In the genomic region with DNA sequence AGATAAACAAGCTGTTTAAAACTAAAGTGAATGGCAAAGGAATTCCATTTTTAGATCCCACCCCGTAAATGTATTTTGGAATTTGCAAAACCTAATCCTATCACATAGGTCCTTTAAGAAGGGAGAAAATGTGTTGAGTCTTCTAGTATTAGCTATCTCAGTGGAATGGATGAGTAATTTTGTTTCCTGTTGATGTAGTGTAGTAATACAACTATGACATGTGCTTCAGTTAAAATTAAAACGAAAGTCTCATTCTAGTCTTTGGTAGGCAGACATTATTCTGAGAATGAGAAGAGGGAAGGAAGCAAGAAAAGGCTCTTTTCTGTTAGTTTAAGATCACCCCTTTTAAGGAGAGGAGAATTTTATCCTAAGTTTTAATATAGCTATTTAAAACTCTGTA, we compare ENCODE assay signal across 8 cellular contexts.
A peak's percentile ranks its signal among the peaks of the same experiment; 100 is the strongest.
DNase-seq lines count a peak whose midpoint lies in the region; ATAC-seq, FAIRE-seq and TF ChIP-seq lines count a peak whose summit lies in the region.

No MANE protein-coding gene starts in this region.

- DNase-seq in CD4-positive, CD25-positive, alpha-beta regulatory T cell, result peak in 2 of 3 donors; percentile 36 to 77
- peak; percentile 83 for DNase-seq in astrocyte (ENCODE audit: low read depth)
- DNase-seq in neural progenitor cell (ENCODE audit: low spot score), result no peak
- DNase-seq in NCI-H2107 (lab: John Stamatoyannopoulos, UW), result no peak
- DNase-seq in H9, result no peak
- DNase-seq in NCI-H2171 treated with DMSO at 0.1 percent for 48 hours (lab: John Stamatoyannopoulos, UW), result no peak

- H3K18ac ChIP-seq in H9 (ENCODE audit: insufficient read length, low read depth, low read length), result no peak overlapping the region

- peak overlapping the region; percentile 45 for H3K27ac ChIP-seq in CD4-positive, CD25-positive, alpha-beta regulatory T cell (ENCODE audit: insufficient read depth, low read length, poor library complexity, severe bottlenecking)
- H3K27ac ChIP-seq in astrocyte (ENCODE audit: low read depth, low read length) (peak overlapping the region; percentile 80), neural progenitor cell (no peak overlapping the region), H9 (ENCODE audit: insufficient read length, low read depth, low read length) (no peak overlapping the region)

- H3K9ac ChIP-seq in astrocyte (ENCODE audit: low read length) (peak overlapping the region; percentile 56), neural progenitor cell (no peak overlapping the region), H9 (ENCODE audit: extremely low read depth, insufficient read length, low read length) (no peak overlapping the region)

- H3K56ac ChIP-seq in H9 (ENCODE audit: insufficient read length, low read depth, low read length), result no peak overlapping the region

- H3K36me3 ChIP-seq in CD4-positive, CD25-positive, alpha-beta regulatory T cell (ENCODE audit: control insufficient read depth, insufficient read depth, low read length), result no peaks in the 10 kb centered on the region
- H3K36me3 ChIP-seq in astrocyte (ENCODE audit: insufficient read depth, low read length) (no peaks in the 10 kb centered on the region), neural progenitor cell (no peaks in the 10 kb centered on the region)

- H2AK5ac ChIP-seq in H9 (ENCODE audit: insufficient read length, low read length), result no peak overlapping the region

- H4K91ac ChIP-seq in H9 (ENCODE audit: insufficient read length, low read depth, low read length), result no peak overlapping the region

- no peaks in the 10 kb centered on the region for H3K79me1 ChIP-seq in H9 (ENCODE audit: insufficient read depth, low read depth, low read length, poor library complexity, severe bottlenecking)

- H3K4me3 ChIP-seq in CD4-positive, CD25-positive, alpha-beta regulatory T cell (ENCODE audit: low read depth, low read length), result peak overlapping the region; percentile 67
- H3K4me3 ChIP-seq in astrocyte (ENCODE audit: insufficient read depth, low read depth, low read length) (no peak overlapping the region), neural progenitor cell (no peak overlapping the region)

- peak overlapping the region; percentile 3 for H2AFZ ChIP-seq in astrocyte (ENCODE audit: low read depth, low read length)
- H2AFZ ChIP-seq in neural progenitor cell (replicated peaks), result peak overlapping the region; percentile 11
- H2AFZ ChIP-seq in H9 (ENCODE audit: low read length), result no peak overlapping the region

- peak; percentile 99 to 100 for ATAC-seq in CD4-positive, CD25-positive, alpha-beta regulatory T cell (ENCODE audit: low read depth in 2 of 2)
- peak; percentile 98 for ATAC-seq in GM19452 (IDR thresholded peaks at IDR 0.05; ENCODE audit: unreplicated experiment)
- ATAC-seq in HG03520 (IDR thresholded peaks at IDR 0.05; ENCODE audit: unreplicated experiment), result peak; percentile 90

- no peaks in the 10 kb centered on the region for H3K27me3 ChIP-seq in CD4-positive, CD25-positive, alpha-beta regulatory T cell (ENCODE audit: control insufficient read depth, insufficient read depth, low read length)
- H3K27me3 ChIP-seq in astrocyte (ENCODE audit: insufficient read depth, low read length) (no peaks in the 10 kb centered on the region), neural progenitor cell (no peaks in the 10 kb centered on the region), H9 (ENCODE audit: insufficient read depth, low read length) (no peaks in the 10 kb centered on the region)

- H4K8ac ChIP-seq in H9 (replicated peaks; ENCODE audit: insufficient read length, low read depth, low read length), result no peak overlapping the region

- H3K4ac ChIP-seq in H9 (ENCODE audit: low read depth, low read length), result no peak overlapping the region

- no peak overlapping the region for H2BK20ac ChIP-seq in H9 (ENCODE audit: low read depth, low read length, poor library complexity, severe bottlenecking)

- H3T11ph ChIP-seq in H9 (ENCODE audit: low read length), result no peak overlapping the region

- FAIRE-seq in astrocyte (lab: Jason Lieb, UNC), result peak; percentile 99

- H3K27ac Mint-ChIP-seq in CD4-positive, CD25-positive, alpha-beta regulatory T cell, result peak overlapping the region; percentile 37 to 98 (median 87)
- H3K27ac Mint-ChIP-seq in astrocyte (ENCODE audit: unreplicated experiment), result peak overlapping the region; percentile 93
- H3K27ac Mint-ChIP-seq in neural progenitor cell, result no peak overlapping the region
- H3K27ac Mint-ChIP-seq in H9, result peak overlapping the region in 1 of 3 experiments; percentile 29; a peak in 1 of 7 replicates

- H3K23me2 ChIP-seq in H9 (ENCODE audit: insufficient read length, low read depth, low read length, poor library complexity, severe bottlenecking), result no peaks in the 10 kb centered on the region

- no peaks in the 10 kb centered on the region for H3K79me2 ChIP-seq in astrocyte (ENCODE audit: insufficient read depth, low read length)
- H3K79me2 ChIP-seq in neural progenitor cell (ENCODE audit: low read depth), result no peaks in the 10 kb centered on the region
- H3K79me2 ChIP-seq in H9 (ENCODE audit: insufficient read depth, low read length), result no peaks in the 10 kb centered on the region

- H3K9me3 Mint-ChIP-seq in CD4-positive, CD25-positive, alpha-beta regulatory T cell, result peaks cover 0 to 7% (median 1%) of the 10 kb centered on the region in 7 donors
- H3K9me3 Mint-ChIP-seq in astrocyte (ENCODE audit: unreplicated experiment) (no peaks in the 10 kb centered on the region), neural progenitor cell (no peaks in the 10 kb centered on the region), H9 (no peaks in the 10 kb centered on the region)

- TF ChIP-seq CTCF in astrocyte (IDR thresholded peaks at IDR 0.05; ENCODE audit: insufficient read depth, low read depth, low read length) (no peak), neural progenitor cell (IDR thresholded peaks at IDR 0.05) (no peak), H9 (conservative IDR thresholded peaks at IDR 0.05) (no peak)

- H2BK5ac ChIP-seq in H9 (ENCODE audit: insufficient read length, low read length), result no peak overlapping the region

- no peak overlapping the region for H2BK120ac ChIP-seq in H9 (ENCODE audit: low read depth, low read length, poor library complexity, severe bottlenecking)

- H3K27me3 Mint-ChIP-seq in CD4-positive, CD25-positive, alpha-beta regulatory T cell, result no peaks in the 10 kb centered on the region
- H3K27me3 Mint-ChIP-seq in astrocyte (ENCODE audit: low read depth, unreplicated experiment) (no peaks in the 10 kb centered on the region), neural progenitor cell (ENCODE audit: insufficient read depth, low read depth) (no peaks in the 10 kb centered on the region), H9 (ENCODE audit: low read depth) (no peaks in the 10 kb centered on the region)

- no peaks in the 10 kb centered on the region for H3K9me3 ChIP-seq in CD4-positive, CD25-positive, alpha-beta regulatory T cell (ENCODE audit: control insufficient read depth in 2 of 2, low read length in 2 of 2)
- H3K9me3 ChIP-seq in astrocyte (ENCODE audit: insufficient read depth, low read depth, low read length), result no peaks in the 10 kb centered on the region
- H3K9me3 ChIP-seq in neural progenitor cell (ENCODE audit: low read depth), result no peaks in the 10 kb centered on the region
- H3K9me3 ChIP-seq in H9 (ENCODE audit: control insufficient read depth, low read depth, low read length), result no peaks in the 10 kb centered on the region

- peaks cover 7 to 20% (median 12%) of the 10 kb centered on the region in 4 donors for H3K4me1 Mint-ChIP-seq in CD4-positive, CD25-positive, alpha-beta regulatory T cell
- H3K4me1 Mint-ChIP-seq in astrocyte (ENCODE audit: low read depth, unreplicated experiment) (peaks cover 12% of the 10 kb centered on the region), neural progenitor cell (no peaks in the 10 kb centered on the region), H9 (no peaks in the 10 kb centered on the region)

- H3F3A ChIP-seq in neural progenitor cell (ENCODE audit: low read depth), result no peaks in the 10 kb centered on the region

- no peaks in the 10 kb centered on the region for H3K4me1 ChIP-seq in CD4-positive, CD25-positive, alpha-beta regulatory T cell (ENCODE audit: control insufficient read depth, insufficient read depth, low read length, poor library complexity, severe bottlenecking)
- H3K4me1 ChIP-seq in astrocyte (ENCODE audit: insufficient read depth, low read length) (peaks cover 4% of the 10 kb centered on the region), neural progenitor cell (no peaks in the 10 kb centered on the region), H9 (ENCODE audit: insufficient read depth, low read length) (no peaks in the 10 kb centered on the region)

- no peak overlapping the region for H3K23ac ChIP-seq in H9 (ENCODE audit: insufficient read length, low read depth, low read length)

- H3K4me2 ChIP-seq in astrocyte (ENCODE audit: low read length), result peak overlapping the region; percentile 75
- no peak overlapping the region for H3K4me2 ChIP-seq in neural progenitor cell
- H3K4me2 ChIP-seq in H9 (ENCODE audit: insufficient read depth, insufficient read length, low read length), result no peak overlapping the region

- no CpG with 5 or more reads among the region's 2 CpGs for WGBS in H9 (ENCODE audit: extremely low coverage, insufficient read length, low lambda C conversion rate)

- no peak overlapping the region for H2BK12ac ChIP-seq in H9 (ENCODE audit: insufficient read length, low read depth, low read length)

- no peak overlapping the region for H2BK15ac ChIP-seq in H9 (ENCODE audit: low read depth, low read length)

- H3K36me3 Mint-ChIP-seq in CD4-positive, CD25-positive, alpha-beta regulatory T cell, result peaks cover 3% of the 10 kb centered on the region
- no peaks in the 10 kb centered on the region for H3K36me3 Mint-ChIP-seq in astrocyte (ENCODE audit: low read depth, unreplicated experiment)
- H3K36me3 Mint-ChIP-seq in neural progenitor cell, result no peaks in the 10 kb centered on the region
- H3K36me3 Mint-ChIP-seq in H9 (ENCODE audit: insufficient read depth in 1 of 3, low read depth in 3 of 3), result no peaks in the 10 kb centered on the region

- H4K20me1 ChIP-seq in astrocyte (ENCODE audit: insufficient read depth, low read length) (no peaks in the 10 kb centered on the region), neural progenitor cell (ENCODE audit: low read depth) (no peaks in the 10 kb centered on the region), H9 (ENCODE audit: control insufficient read depth, insufficient read depth, insufficient read length) (no peaks in the 10 kb centered on the region)

- H3K14ac ChIP-seq in H9 (ENCODE audit: insufficient read depth, low read length), result no peak overlapping the region

- peak overlapping the region; percentile 1 to 67 (median 10) for H3K4me3 Mint-ChIP-seq in CD4-positive, CD25-positive, alpha-beta regulatory T cell
- H3K4me3 Mint-ChIP-seq in astrocyte (ENCODE audit: unreplicated experiment) (no peak overlapping the region), neural progenitor cell (no peak overlapping the region), H9 (no peak overlapping the region)

- H4K5ac ChIP-seq in H9 (ENCODE audit: insufficient read length, low read depth, low read length), result no peak overlapping the region

Comparison
In these comparisons a context has a peak if more than half of its experiments do, and no peak if none do; other contexts are left out.
1. DNase-seq: peak in CD4-positive, CD25-positive, alpha-beta regulatory T cell (2 of 3) and astrocyte (single experiment); none in neural progenitor cell (single experiment), NCI-H2107 (single experiment), H9 (single experiment) and NCI-H2171 treated with DMSO at 0.1 percent for 48 hours (single experiment).
2. H3K27ac ChIP-seq: peak in CD4-positive, CD25-positive, alpha-beta regulatory T cell (single experiment) and astrocyte (single experiment); none in neural progenitor cell (single experiment) and H9 (single experiment).
3. H3K4me3 Mint-ChIP-seq: peak in CD4-positive, CD25-positive, alpha-beta regulatory T cell (4 of 4); none in astrocyte (single experiment), neural progenitor cell (single experiment) and H9 (0 of 2).
4. Peak in every context shown above with its lines, with median percentiles within 50 percentile points of each other: ATAC-seq.